Comparison of ENCODE assay signal across 1 cellular context in genomic region chr20:9928281-9928737, GRCh38.
TF ChIP-seq lines count a peak whose summit lies in the region.

No MANE protein-coding gene starts in this region.

TF ChIP-seq in GM12878, 131 proteins besides CTCF, POLR2A, EP300 and RAD21 (continued from another document):
- TF ChIP-seq BMI1 (IDR thresholded peaks at IDR 0.05; ENCODE audit: borderline replicate concordance) (no peak), POU2F2 (IDR thresholded peaks at IDR 0.05; ENCODE audit: borderline replicate concordance, low read depth, low read length) (0 out of 3 replicates have a peak, but pooled peaks have one; percentile 22), KAT2A (conservative IDR thresholded peaks at IDR 0.05; ENCODE audit: control insufficient read depth, low read depth, low read length) (no peak), MTA2 (IDR thresholded peaks at IDR 0.05; ENCODE audit: low read depth) (no peak), RUNX3 (IDR thresholded peaks at IDR 0.05; ENCODE audit: low read length) (peak; percentile 89)
